ENCODE assay signal across 20 cellular contexts in genomic region chr1:183173828-183174227, GRCh38. TPM values are rescaled to one million over a fixed set of nuclear protein-coding genes. Genes with fewer than 3 reads are reported as not detected.
"Had no signal": no experiment of that assay in that cellular context is flagged by ENCODE, and none has a peak within 500 bp of the region (broad histone marks: within the 10 kb centered on the region; RNA-seq: fewer than 3 reads in every experiment).

No MANE protein-coding gene starts in this region.

- H3K4me1 ChIP-seq: colonic mucosa, left lung, lower lobe of right lung had no signal

- H3K9me3 ChIP-seq: colonic mucosa, esophagus muscularis mucosa, gastroesophageal sphincter, heart left ventricle, left lung, lower lobe of right lung had no signal

- H3K36me3 ChIP-seq: colonic mucosa, esophagus muscularis mucosa, gastroesophageal sphincter, heart left ventricle, left lung, lower lobe of right lung had no signal

- H3K27ac ChIP-seq: colonic mucosa, esophagus muscularis mucosa, foreskin keratinocyte, gastroesophageal sphincter, heart left ventricle, hepatocyte, left lung, lower lobe of right lung had no signal

- H3K27me3 ChIP-seq: colonic mucosa, esophagus muscularis mucosa, foreskin keratinocyte, gastroesophageal sphincter, heart left ventricle, hepatocyte, left lung had no signal

- H3K79me2 ChIP-seq: hepatocyte had no signal

- DNase-seq: colonic mucosa; cortex of kidney; effector CD8-positive, alpha-beta T cell; effector memory CD8-positive, alpha-beta T cell; endodermal cell; foreskin keratinocyte; heart left ventricle; hypothalamus; left cardiac atrium; left lung; left ventricle myocardium superior; lower lobe of right lung; mammary epithelial cell; mesendoderm; midbrain; naive thymus-derived CD4-positive, alpha-beta T cell had no signal

- H2AFZ ChIP-seq: hepatocyte had no signal

- H3K4me3 ChIP-seq: colonic mucosa, esophagus muscularis mucosa, gastroesophageal sphincter, heart left ventricle, hepatocyte, left lung, lower lobe of right lung had no signal

RNA-seq across cellular contexts. Expression of gene LAMC2, which starts 12.2 kb away (rescaled TPM):
- total RNA-seq: mononuclear cell had no signal
- polyA plus RNA-seq: naive thymus-derived CD4-positive, alpha-beta T cell had no signal
